ENCODE assay signal across 8 cellular contexts in the genomic region with DNA sequence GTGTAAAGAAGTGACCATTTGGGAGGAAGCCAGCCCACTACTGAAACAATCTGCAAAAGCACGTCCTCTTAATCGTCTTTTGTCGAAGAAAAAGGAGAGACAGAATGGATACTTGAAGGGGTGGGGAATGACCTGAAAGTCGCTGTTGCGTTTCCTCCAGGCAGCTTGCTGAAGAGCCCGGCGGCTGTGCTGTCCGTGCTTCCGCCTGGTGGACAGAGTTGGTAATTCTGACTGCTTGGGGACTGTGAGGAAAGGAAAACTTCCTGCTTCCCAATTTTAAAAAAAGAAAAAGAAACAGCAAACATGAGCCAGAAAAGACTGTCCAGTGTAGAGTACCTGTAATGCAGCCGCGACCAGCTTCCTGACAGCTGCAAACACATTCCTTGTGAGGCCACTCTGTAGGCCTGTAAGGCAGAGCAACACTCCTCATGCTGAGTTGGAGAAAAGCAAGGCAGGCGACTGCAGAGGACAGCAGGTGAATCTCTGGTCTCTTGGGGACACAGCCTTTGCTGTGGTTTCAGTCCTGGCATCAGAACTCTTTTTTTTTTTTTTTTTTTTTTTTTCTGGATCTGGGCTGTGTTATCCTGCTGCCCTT.
DNase-seq lines count a peak whose midpoint lies in the region; ATAC-seq and TF ChIP-seq lines count a peak whose summit lies in the region.

No MANE protein-coding gene starts in this region.

- H3K27me3 Mint-ChIP-seq in activated T-cell treated with anti-CD3 and anti-CD28 coated beads, Interleukin-2, amount 50 U/mL, for 24 hours, result no peaks in the 10 kb centered on the region
- no peaks in the 10 kb centered on the region for H3K27me3 Mint-ChIP-seq in activated CD4-positive, alpha-beta T cell treated with anti-CD3 and anti-CD28 coated beads, Interleukin-2, amount 10 ng/mL, durations not matched to agents 24 days and 14 days

- ATAC-seq in HG02642 (IDR thresholded peaks at IDR 0.05; ENCODE audit: poor library complexity, unreplicated experiment), result peak; percentile 78

- no peaks in the 10 kb centered on the region for H3K4me1 Mint-ChIP-seq in activated T-cell treated with anti-CD3 and anti-CD28 coated beads, Interleukin-2, amount 50 U/mL, for 24 hours (ENCODE audit: low read depth)
- H3K4me1 Mint-ChIP-seq in activated CD4-positive, alpha-beta T cell treated with anti-CD3 and anti-CD28 coated beads, Interleukin-2, amount 10 ng/mL, durations not matched to agents 24 days and 14 days, result no peaks in the 10 kb centered on the region

- peak; percentile 15 to 16 for DNase-seq in activated T-cell treated with anti-CD3 and anti-CD28 coated beads, Interleukin-2, amount 50 U/mL, for 48 hours
- no peak for DNase-seq in activated T-cell treated with anti-CD3 and anti-CD28 coated beads, Interleukin-2, amount 50 U/mL, for 24 hours
- peak; percentile 59 for DNase-seq in NCI-H748 (lab: John Stamatoyannopoulos, UW; ENCODE audit: unreplicated experiment)
- DNase-seq in choroid plexus epithelial cell (ENCODE audit: low read depth), result peak; percentile 89
- peak; percentile 38 for DNase-seq in medulla oblongata (ENCODE audit: extremely low spot score)
- DNase-seq in hippocampal formation (lab: John Stamatoyannopoulos, UW), result no peak
- DNase-seq in activated CD4-positive, alpha-beta T cell treated with anti-CD3 and anti-CD28 coated beads, Interleukin-2, amount 10 ng/mL, durations not matched to agents 24 days and 14 days, result no peak

- no peaks in the 10 kb centered on the region for H3K9me3 Mint-ChIP-seq in activated T-cell treated with anti-CD3 and anti-CD28 coated beads, Interleukin-2, amount 50 U/mL, for 24 hours
- H3K9me3 Mint-ChIP-seq in activated CD4-positive, alpha-beta T cell treated with anti-CD3 and anti-CD28 coated beads, Interleukin-2, amount 10 ng/mL, durations not matched to agents 24 days and 14 days, result no peaks in the 10 kb centered on the region

- no peak overlapping the region for H3K27ac Mint-ChIP-seq in activated T-cell treated with anti-CD3 and anti-CD28 coated beads, Interleukin-2, amount 50 U/mL, for 24 hours
- H3K27ac Mint-ChIP-seq in activated CD4-positive, alpha-beta T cell treated with anti-CD3 and anti-CD28 coated beads, Interleukin-2, amount 10 ng/mL, durations not matched to agents 24 days and 14 days, result no peak overlapping the region

- intact Hi-C loops in activated CD4-positive, alpha-beta T cell treated with anti-CD3 and anti-CD28 coated beads, Interleukin-2, amount 10 ng/mL, durations not matched to agents 24 days and 14 days (cut with micrococcal nuclease), result no loop called here

- H3K4me3 ChIP-seq in choroid plexus epithelial cell (ENCODE audit: low read depth, low read length), result no peak overlapping the region

- no peaks in the 10 kb centered on the region for H3K36me3 Mint-ChIP-seq in activated T-cell treated with anti-CD3 and anti-CD28 coated beads, Interleukin-2, amount 50 U/mL, for 24 hours (ENCODE audit: low read depth)
- no peaks in the 10 kb centered on the region for H3K36me3 Mint-ChIP-seq in activated CD4-positive, alpha-beta T cell treated with anti-CD3 and anti-CD28 coated beads, Interleukin-2, amount 10 ng/mL, durations not matched to agents 24 days and 14 days (ENCODE audit: low read depth)

- peak; percentile 98 for TF ChIP-seq CTCF in choroid plexus epithelial cell (conservative IDR thresholded peaks at IDR 0.05; ENCODE audit: low read depth, low read length)

- no peak overlapping the region for H3K4me3 Mint-ChIP-seq in activated T-cell treated with anti-CD3 and anti-CD28 coated beads, Interleukin-2, amount 50 U/mL, for 24 hours
- H3K4me3 Mint-ChIP-seq in activated CD4-positive, alpha-beta T cell treated with anti-CD3 and anti-CD28 coated beads, Interleukin-2, amount 10 ng/mL, durations not matched to agents 24 days and 14 days, result no peak overlapping the region

Comparison
In these comparisons a context has a peak if more than half of its experiments do, and no peak if none do; other contexts are left out.
1. DNase-seq: peak in activated T-cell treated with anti-CD3 and anti-CD28 coated beads, Interleukin-2, amount 50 U/mL, for 48 hours (2 of 2), NCI-H748 (single experiment), choroid plexus epithelial cell (single experiment) and medulla oblongata (single experiment); none in activated T-cell treated with anti-CD3 and anti-CD28 coated beads, Interleukin-2, amount 50 U/mL, for 24 hours (single experiment), hippocampal formation (0 of 2) and activated CD4-positive, alpha-beta T cell treated with anti-CD3 and anti-CD28 coated beads, Interleukin-2, amount 10 ng/mL, durations not matched to agents 24 days and 14 days (single experiment).